In the genomic region with DNA sequence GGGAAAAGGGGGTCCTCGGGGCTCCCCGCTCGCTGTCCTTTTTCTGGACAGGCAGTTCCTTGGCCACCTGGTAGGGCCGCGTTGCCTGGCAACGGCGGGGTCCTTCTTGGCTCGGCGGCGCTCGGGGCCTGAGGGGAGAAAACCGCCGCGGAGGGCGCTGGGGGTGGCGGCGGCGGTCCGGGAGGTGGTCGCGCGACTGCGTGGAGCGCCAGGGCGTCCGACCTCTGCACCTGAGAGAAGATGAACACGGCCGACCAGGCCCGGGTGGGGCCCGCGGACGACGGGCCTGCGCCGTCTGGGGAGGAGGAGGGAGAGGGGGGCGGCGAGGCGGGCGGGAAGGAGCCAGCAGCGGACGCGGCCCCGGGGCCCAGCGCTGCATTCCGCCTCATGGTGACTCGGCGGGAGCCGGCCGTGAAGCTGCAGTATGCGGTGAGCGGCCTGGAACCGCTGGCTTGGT, we compare ENCODE assay signal across 8 cellular contexts. TPM values are rescaled to one million over a fixed set of nuclear protein-coding genes. Genes with fewer than 3 reads are reported as not detected.
DNase-seq lines count a peak whose midpoint lies in the region; ATAC-seq and TF ChIP-seq lines count a peak whose summit lies in the region.

A gene with protein sequence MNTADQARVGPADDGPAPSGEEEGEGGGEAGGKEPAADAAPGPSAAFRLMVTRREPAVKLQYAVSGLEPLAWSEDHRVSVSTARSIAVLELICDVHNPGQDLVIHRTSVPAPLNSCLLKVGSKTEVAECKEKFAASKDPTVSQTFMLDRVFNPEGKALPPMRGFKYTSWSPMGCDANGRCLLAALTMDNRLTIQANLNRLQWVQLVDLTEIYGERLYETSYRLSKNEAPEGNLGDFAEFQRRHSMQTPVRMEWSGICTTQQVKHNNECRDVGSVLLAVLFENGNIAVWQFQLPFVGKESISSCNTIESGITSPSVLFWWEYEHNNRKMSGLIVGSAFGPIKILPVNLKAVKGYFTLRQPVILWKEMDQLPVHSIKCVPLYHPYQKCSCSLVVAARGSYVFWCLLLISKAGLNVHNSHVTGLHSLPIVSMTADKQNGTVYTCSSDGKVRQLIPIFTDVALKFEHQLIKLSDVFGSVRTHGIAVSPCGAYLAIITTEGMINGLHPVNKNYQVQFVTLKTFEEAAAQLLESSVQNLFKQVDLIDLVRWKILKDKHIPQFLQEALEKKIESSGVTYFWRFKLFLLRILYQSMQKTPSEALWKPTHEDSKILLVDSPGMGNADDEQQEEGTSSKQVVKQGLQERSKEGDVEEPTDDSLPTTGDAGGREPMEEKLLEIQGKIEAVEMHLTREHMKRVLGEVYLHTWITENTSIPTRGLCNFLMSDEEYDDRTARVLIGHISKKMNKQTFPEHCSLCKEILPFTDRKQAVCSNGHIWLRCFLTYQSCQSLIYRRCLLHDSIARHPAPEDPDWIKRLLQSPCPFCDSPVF (plus strand): TSS at position 106 of the 457 bp plus-strand sequence. CDS start 135 bp downstream, at position 241.

- intact Hi-C loops in sciatic nerve (cut with DNase I) = no loop called here

- DNase-seq in GM04504 (ENCODE audit: low read depth) (peak; percentile 46), H9 (no peak), MM.1S (peak; percentile 78), anterior cingulate cortex (lab: John Stamatoyannopoulos, UW) (peak in 57 of 58 donors; percentile 45 to 91 (median 79)), hepatocyte (ENCODE audit: low spot score) (peak; percentile 95), sciatic nerve (ENCODE audit: low spot score) (peak; percentile 93), KG1 (lab: John Stamatoyannopoulos, UW) (no peak)

- H3K79me1 ChIP-seq in H9 (ENCODE audit: insufficient read depth, low read depth, low read length, poor library complexity, severe bottlenecking) = no peaks in the 10 kb centered on the region

- H3K9ac ChIP-seq in H9 (ENCODE audit: extremely low read depth, insufficient read length, low read length) (peak within 1 kb of the TSS; percentile 75), MM.1S (ENCODE audit: low read length) (peak within 1 kb of the TSS; percentile 92)

- H3K27ac Mint-ChIP-seq in H9 = peak within 1 kb of the TSS; percentile 84 to 94 (median 92); a peak in 6 of 7 replicates
- peak within 1 kb of the TSS; percentile 85 for H3K27ac Mint-ChIP-seq in T-helper 1 cell treated with Interleukin-12 subunit alpha and Interleukin-12 subunit beta and Interleukin-4 antibody, amounts not matched to agents 30 μg/mL and 1 μg/mL, for 36 hours

- no peaks in the 10 kb centered on the region for H3K9me3 Mint-ChIP-seq in H9
- no peaks in the 10 kb centered on the region for H3K9me3 Mint-ChIP-seq in T-helper 1 cell treated with Interleukin-12 subunit alpha and Interleukin-12 subunit beta and Interleukin-4 antibody, amounts not matched to agents 30 μg/mL and 1 μg/mL, for 36 hours

- no peak within 1 kb of the TSS for H3K4ac ChIP-seq in H9 (ENCODE audit: low read depth, low read length)

- TF ChIP-seq CTCF in H9 (conservative IDR thresholded peaks at IDR 0.05) (no peak), MM.1S (IDR thresholded peaks at IDR 0.05; ENCODE audit: low read length) (no peak), hepatocyte (IDR thresholded peaks at IDR 0.05; ENCODE audit: poor library complexity) (no peak)

- no peak within 1 kb of the TSS for H4K8ac ChIP-seq in H9 (replicated peaks; ENCODE audit: insufficient read length, low read depth, low read length)

- no peaks in the 10 kb centered on the region for H3K27me3 Mint-ChIP-seq in H9 (ENCODE audit: low read depth)
- H3K27me3 Mint-ChIP-seq in T-helper 1 cell treated with Interleukin-12 subunit alpha and Interleukin-12 subunit beta and Interleukin-4 antibody, amounts not matched to agents 30 μg/mL and 1 μg/mL, for 36 hours (ENCODE audit: low read depth) = no peaks in the 10 kb centered on the region

- no peak within 1 kb of the TSS for H3T11ph ChIP-seq in H9 (ENCODE audit: low read length)

- H3K9me3 ChIP-seq in H9 (ENCODE audit: control insufficient read depth, low read depth, low read length) (no peaks in the 10 kb centered on the region), MM.1S (replicated peaks; ENCODE audit: insufficient read depth, low read length) (no peaks in the 10 kb centered on the region), hepatocyte (ENCODE audit: low read depth) (no peaks in the 10 kb centered on the region)

- H3K4me2 ChIP-seq in H9 (ENCODE audit: insufficient read depth, insufficient read length, low read length) = peak within 1 kb of the TSS; percentile 81
- peak within 1 kb of the TSS; percentile 87 for H3K4me2 ChIP-seq in MM.1S (ENCODE audit: low read depth, low read length)
- peak within 1 kb of the TSS; percentile 96 for H3K4me2 ChIP-seq in hepatocyte

- H3K4me1 ChIP-seq in H9 (ENCODE audit: insufficient read depth, low read length) (no peaks in the 10 kb centered on the region; the same call in 1 of the 2 replicates), MM.1S (ENCODE audit: low read length) (peaks cover 11% of the 10 kb centered on the region), hepatocyte (ENCODE audit: insufficient read depth) (peaks cover 24% of the 10 kb centered on the region)

- H2BK12ac ChIP-seq in H9 (ENCODE audit: insufficient read length, low read depth, low read length) = no peak within 1 kb of the TSS

- H3K36me3 ChIP-seq in MM.1S (replicated peaks; ENCODE audit: insufficient read depth, low read length) (no peaks in the 10 kb centered on the region), hepatocyte (replicated peaks; ENCODE audit: insufficient read depth, low read depth) (no peaks in the 10 kb centered on the region)

- no peaks in the 10 kb centered on the region for H3F3A ChIP-seq in MM.1S (ENCODE audit: insufficient read depth, low read length)

- H3K56ac ChIP-seq in H9 (ENCODE audit: insufficient read length, low read depth, low read length) = no peak within 1 kb of the TSS

- H3K79me2 ChIP-seq in H9 (ENCODE audit: insufficient read depth, low read length) (peaks cover 41% of the 10 kb centered on the region), MM.1S (ENCODE audit: low read length) (peaks cover 90% of the 10 kb centered on the region), hepatocyte (peaks cover 88% of the 10 kb centered on the region)

- H2AFZ ChIP-seq in H9 (ENCODE audit: low read length) = no peak within 1 kb of the TSS
- H2AFZ ChIP-seq in MM.1S (ENCODE audit: low read length) = peak within 1 kb of the TSS; percentile 91
- H2AFZ ChIP-seq in hepatocyte = peak within 1 kb of the TSS; percentile 96

- no peaks in the 10 kb centered on the region for H3K9me2 ChIP-seq in MM.1S (replicated peaks; ENCODE audit: insufficient read depth, low read length)
- H3K9me2 ChIP-seq in hepatocyte (replicated peaks; ENCODE audit: insufficient read depth) = no peaks in the 10 kb centered on the region

- H3K4me1 Mint-ChIP-seq in H9 = peaks cover 36 to 41% of the 10 kb centered on the region in 2 experiments
- peaks cover 33% of the 10 kb centered on the region for H3K4me1 Mint-ChIP-seq in T-helper 1 cell treated with Interleukin-12 subunit alpha and Interleukin-12 subunit beta and Interleukin-4 antibody, amounts not matched to agents 30 μg/mL and 1 μg/mL, for 36 hours (ENCODE audit: low read depth)

- no peak within 1 kb of the TSS for H4K91ac ChIP-seq in H9 (ENCODE audit: insufficient read length, low read depth, low read length)

- peak within 1 kb of the TSS; percentile 99 for H3K4me3 ChIP-seq in MM.1S (ENCODE audit: low read length)
- H3K4me3 ChIP-seq in hepatocyte = peak within 1 kb of the TSS; percentile 99

- no peak within 1 kb of the TSS for H2BK20ac ChIP-seq in H9 (ENCODE audit: low read depth, low read length, poor library complexity, severe bottlenecking)

- H4K20me1 ChIP-seq in H9 (ENCODE audit: control insufficient read depth, insufficient read depth, insufficient read length) = no peaks in the 10 kb centered on the region
- H4K20me1 ChIP-seq in MM.1S (ENCODE audit: insufficient read depth, low read length) = peaks cover 17% of the 10 kb centered on the region; the same call in 1 of the 2 replicates
- H4K20me1 ChIP-seq in hepatocyte (ENCODE audit: insufficient read depth, poor library complexity, severe bottlenecking) = peaks cover 24% of the 10 kb centered on the region

- peaks cover 13 to 26% (median 24%) of the 10 kb centered on the region in 3 experiments for H3K36me3 Mint-ChIP-seq in H9 (ENCODE audit: insufficient read depth in 1 of 3, low read depth in 3 of 3)
- H3K36me3 Mint-ChIP-seq in T-helper 1 cell treated with Interleukin-12 subunit alpha and Interleukin-12 subunit beta and Interleukin-4 antibody, amounts not matched to agents 30 μg/mL and 1 μg/mL, for 36 hours (ENCODE audit: low read depth) = peaks cover 6% of the 10 kb centered on the region

- H3K27ac ChIP-seq in H9 (ENCODE audit: insufficient read length, low read depth, low read length) = peak within 1 kb of the TSS; percentile 29
- peak within 1 kb of the TSS; percentile 87 for H3K27ac ChIP-seq in MM.1S (ENCODE audit: low read length)
- H3K27ac ChIP-seq in hepatocyte = peak within 1 kb of the TSS; percentile 99

- H2AK5ac ChIP-seq in H9 (ENCODE audit: insufficient read length, low read length) = no peak within 1 kb of the TSS

- peak; percentile 93 for ATAC-seq in sciatic nerve

- H3K14ac ChIP-seq in H9 (ENCODE audit: insufficient read depth, low read length) = peak within 1 kb of the TSS; percentile 90

- no peaks in the 10 kb centered on the region for H3K27me3 ChIP-seq in H9 (ENCODE audit: insufficient read depth, low read length)
- H3K27me3 ChIP-seq in MM.1S (replicated peaks; ENCODE audit: insufficient read depth, low read length) = no peaks in the 10 kb centered on the region
- H3K27me3 ChIP-seq in hepatocyte = no peaks in the 10 kb centered on the region

- peak within 1 kb of the TSS; percentile 92 to 94 for H3K4me3 Mint-ChIP-seq in H9
- peak within 1 kb of the TSS; percentile 91 for H3K4me3 Mint-ChIP-seq in T-helper 1 cell treated with Interleukin-12 subunit alpha and Interleukin-12 subunit beta and Interleukin-4 antibody, amounts not matched to agents 30 μg/mL and 1 μg/mL, for 36 hours

- no peak within 1 kb of the TSS for H2BK120ac ChIP-seq in H9 (ENCODE audit: low read depth, low read length, poor library complexity, severe bottlenecking)

- H3K23ac ChIP-seq in H9 (ENCODE audit: insufficient read length, low read depth, low read length) = no peak within 1 kb of the TSS

- no CpG with 5 or more reads among the region's 52 CpGs for WGBS in H9 (ENCODE audit: extremely low coverage, insufficient read length, low lambda C conversion rate)
- 1% methylated on average over 29 of the region's 52 CpGs for WGBS in hepatocyte (ENCODE audit: low lambda C conversion rate, missing lambda C conversion rate)

- H2BK5ac ChIP-seq in H9 (ENCODE audit: insufficient read length, low read length) = no peak within 1 kb of the TSS

- peaks cover 5% of the 10 kb centered on the region for H3K23me2 ChIP-seq in H9 (ENCODE audit: insufficient read length, low read depth, low read length, poor library complexity, severe bottlenecking)

- no peak within 1 kb of the TSS for H4K5ac ChIP-seq in H9 (ENCODE audit: insufficient read length, low read depth, low read length)

- no peak within 1 kb of the TSS for H2BK15ac ChIP-seq in H9 (ENCODE audit: low read depth, low read length)

- peak within 1 kb of the TSS; percentile 78 for H3K18ac ChIP-seq in H9 (ENCODE audit: insufficient read length, low read depth, low read length)

RNA-seq across cellular contexts. Expression of the gene that starts here (rescaled TPM):
- total RNA-seq in H9 (2021) (42.5 and 43.6 TPM in 2 replicates), hepatocyte (16.6 and 19.2 TPM in 2 replicates), sciatic nerve (14.4 TPM)
- polyA plus RNA-seq in hepatocyte = 5.7 and 6.1 TPM in 2 replicates

Comparison
In these comparisons a context has a peak if more than half of its experiments do, and no peak if none do; other contexts are left out.
1. DNase-seq: peak in GM04504 (single experiment), MM.1S (single experiment), anterior cingulate cortex (57 of 58), hepatocyte (single experiment) and sciatic nerve (single experiment); none in H9 (single experiment) and KG1 (single experiment).
2. H3K27ac ChIP-seq: peak in every context shown above with its lines; median percentile 99 in hepatocyte; 87 in MM.1S; 29 in H9.
3. Peak in every context shown above with its lines, with median percentiles within 50 percentile points of each other: H3K4me2 ChIP-seq.